8 cellular contexts compared by ENCODE assay signal in the genomic region with DNA sequence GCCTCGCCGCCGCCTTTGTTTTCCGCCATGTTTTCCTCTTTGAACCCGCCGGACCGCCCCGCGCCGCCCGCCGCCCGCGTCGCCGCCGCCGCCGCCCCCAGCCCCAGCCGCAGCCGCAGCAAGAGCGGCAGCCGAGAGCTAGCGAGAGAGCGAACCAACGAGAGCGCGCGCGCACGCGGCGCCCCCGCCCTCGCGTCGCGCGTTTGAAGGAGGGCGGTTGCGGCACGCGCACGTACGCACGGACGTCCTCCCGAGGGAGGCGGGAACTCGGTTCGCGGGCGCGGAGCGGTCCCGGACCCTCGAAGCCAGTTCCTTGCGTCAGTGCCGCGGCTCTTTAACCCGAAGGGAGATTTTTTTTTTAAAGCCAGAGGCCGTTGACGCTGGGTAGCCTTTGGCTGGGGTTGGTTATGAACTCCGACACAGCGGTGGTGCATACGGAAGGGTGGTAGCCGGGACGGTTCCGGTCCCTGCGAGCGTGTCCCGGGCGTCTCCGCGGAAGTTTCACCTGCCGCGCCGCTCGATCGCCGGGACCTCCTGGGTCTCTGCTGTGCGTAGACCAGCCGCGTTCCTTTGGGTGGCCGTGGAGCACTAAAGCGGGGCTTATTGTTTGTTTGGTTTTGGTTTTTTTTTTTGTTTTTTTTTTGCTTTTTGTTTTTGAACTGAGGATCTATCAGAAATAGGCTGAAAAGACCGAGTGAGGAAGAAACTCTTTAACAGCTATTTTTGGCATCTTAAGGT. TPM values are rescaled to one million over a fixed set of nuclear protein-coding genes. Genes with fewer than 3 reads are reported as not detected.
DNase-seq lines count a peak whose midpoint lies in the region; ATAC-seq and TF ChIP-seq lines count a peak whose summit lies in the region.

TSS of gene TRIM33 (minus strand) at position 156 of the 738 bp plus-strand sequence. CDS start at position 29, 127 bp downstream.

- in situ Hi-C loops in KBM-7 (cut with MboI; ENCODE audit: low pct_unique_long_range_greater_than_20kb, low sequenced_read_pairs) = no loop called here

- peak; percentile 79 for ATAC-seq in GM21723 (IDR thresholded peaks at IDR 0.05; ENCODE audit: unreplicated experiment)

- TF ChIP-seq EP300 in esophagus muscularis mucosa (IDR thresholded peaks at IDR 0.05) = no peak

- DNase-seq in DMS53 treated with DMSO at 0.1 percent for 48 hours (lab: John Stamatoyannopoulos, UW; ENCODE audit: unreplicated experiment) (peak; percentile 90), KBM-7 (peak; percentile 92), esophagus muscularis mucosa (ENCODE audit: extremely low spot score) (peak; percentile 96)
- DNase-seq in activated T-cell treated with anti-CD3 and anti-CD28 coated beads, Interleukin-2, amount 50 U/mL, for 48 hours = peak; percentile 91 to 95
- peak; percentile 79 for DNase-seq in stimulated activated CD8-positive, alpha-beta memory T cell treated with anti-CD3 and anti-CD28 coated beads, Interleukin-7, amount 100 ng/mL, for 24 hours (ENCODE audit: low read depth)

- TF ChIP-seq POLR2A in esophagus muscularis mucosa (IDR thresholded peaks at IDR 0.05; ENCODE audit: low read depth) = peak; percentile 54

- peaks cover 18 to 46% (median 42%) of the 10 kb centered on the region in 4 donors for H3K4me1 ChIP-seq in esophagus muscularis mucosa
- peaks cover 14 to 30% of the 10 kb centered on the region in 2 donors for H3K4me1 ChIP-seq in muscle layer of duodenum (ENCODE audit: control insufficient read depth in 1 of 2, insufficient read depth in 2 of 2, low read length in 2 of 2)

- peak within 1 kb of the TSS; percentile 81 to 100 (median 98) for H3K4me3 ChIP-seq in esophagus muscularis mucosa
- peak within 1 kb of the TSS; percentile 84 to 98 for H3K4me3 ChIP-seq in muscle layer of duodenum (ENCODE audit: low read depth in 1 of 2, low read length in 2 of 2)

- WGBS in esophagus muscularis mucosa = 0% methylated on average over 30 of the region's 87 CpGs

- intact Hi-C loops in esophagus muscularis mucosa (cut with DNase I) = loop anchor here (5.0 kb wide), 4 partner anchors 66 to 206 kb away; partner anchors contain the start of gene NRAS

- no peaks in the 10 kb centered on the region for H3K9me3 ChIP-seq in esophagus muscularis mucosa
- H3K9me3 ChIP-seq in muscle layer of duodenum (ENCODE audit: control insufficient read depth in 1 of 2, low read length in 2 of 2) = no peaks in the 10 kb centered on the region

- H3K27me3 ChIP-seq in esophagus muscularis mucosa (no peaks in the 10 kb centered on the region), muscle layer of duodenum (ENCODE audit: low read depth, low read length) (no peaks in the 10 kb centered on the region)

- H3K27ac ChIP-seq in esophagus muscularis mucosa (replicated peaks in 1 of 4) (peak within 1 kb of the TSS; percentile 95 to 98 (median 98)), muscle layer of duodenum (ENCODE audit: low read length) (peak within 1 kb of the TSS; percentile 97)

- no peak for TF ChIP-seq CTCF in esophagus muscularis mucosa (IDR thresholded peaks at IDR 0.05)

- H3K36me3 ChIP-seq in esophagus muscularis mucosa (no peaks in the 10 kb centered on the region), muscle layer of duodenum (ENCODE audit: control insufficient read depth in 1 of 2, insufficient read depth in 2 of 2, low read length in 2 of 2) (no peaks in the 10 kb centered on the region)

TF ChIP-seq in PFSK-1, 5 proteins besides CTCF, POLR2A, EP300 and RAD21:
- TF ChIP-seq POLR2AphosphoS5 (IDR thresholded peaks at IDR 0.05; ENCODE audit: low read depth, low read length) = peak; percentile 90
- no peak for TF ChIP-seq SIN3A (IDR thresholded peaks at IDR 0.05; ENCODE audit: borderline replicate concordance, insufficient read depth, low read length)
- TF ChIP-seq REST (IDR thresholded peaks at IDR 0.05; ENCODE audit: insufficient read depth in 1 of 2, low read depth in 2 of 2, low read length in 2 of 2) = peak; percentile 23 to 26; a peak in 2 of 4 replicates
- TF ChIP-seq TAF1 (IDR thresholded peaks at IDR 0.05; ENCODE audit: borderline replicate concordance, insufficient read depth, low read length) = peak; percentile 94
- peak; percentile 97 for TF ChIP-seq FOXP2 (optimal IDR thresholded peaks at IDR 0.05; ENCODE audit: borderline replicate concordance, extremely low read depth, extremely low read length, insufficient read depth)

RNA-seq across cellular contexts. Expression of gene TRIM33, which starts in this region (rescaled TPM):
- polyA plus RNA-seq in PFSK-1 (2012; ENCODE audit: insufficient read length, low read depth) = 13.7 TPM
- total RNA-seq in esophagus muscularis mucosa = 10 to 100 TPM; 28.0 to 36.6 (median 29.5) TPM

Comparison
In these comparisons a context has a peak if more than half of its experiments do, and no peak if none do; other contexts are left out.
1. Peak in every context shown above with its lines: DNase-seq, ATAC-seq, H3K4me3 ChIP-seq and H3K27ac ChIP-seq.